In the genomic region with DNA sequence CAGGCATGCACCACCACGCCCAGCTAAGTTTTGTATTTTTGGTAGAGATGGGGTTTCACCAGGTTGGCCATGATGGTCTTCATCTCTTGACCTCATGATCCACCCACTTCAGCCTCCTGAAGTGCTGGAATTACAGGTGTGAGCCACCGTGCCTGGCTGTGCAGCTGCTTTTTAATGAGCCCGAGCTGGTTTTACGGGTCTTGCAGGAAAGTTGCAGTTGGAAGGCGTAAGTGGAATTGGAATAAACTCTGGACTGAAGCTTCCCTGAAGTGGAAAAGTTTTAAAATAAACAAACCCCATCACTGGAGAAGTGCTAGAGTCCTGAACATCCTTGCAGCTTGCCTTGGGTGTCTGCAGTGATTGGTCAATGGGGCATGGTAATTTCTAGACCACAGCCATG, we compare ENCODE assay signal across 18 cellular contexts. TPM values are rescaled to one million over a fixed set of nuclear protein-coding genes. Genes with fewer than 3 reads are reported as not detected.
DNase-seq lines count a peak whose midpoint lies in the region; ATAC-seq and TF ChIP-seq lines count a peak whose summit lies in the region.
"Had no signal": no experiment of that assay in that cellular context is flagged by ENCODE, and none has a peak within 500 bp of the region (broad histone marks: within the 10 kb centered on the region; RNA-seq: fewer than 3 reads in every experiment).

No MANE protein-coding gene starts in this region.

- H3K9me3 Mint-ChIP-seq in glutamatergic neuron (ENCODE audit: unreplicated experiment): peaks cover 15% of the 10 kb centered on the region

- DNase-seq in NCI-H748 (lab: John Stamatoyannopoulos, UW; ENCODE audit: unreplicated experiment) (peak; percentile 31), NCI-H748 treated with DMSO at 0.1 percent for 48 hours (lab: John Stamatoyannopoulos, UW) (no peak), ELF-1 (ENCODE audit: low read depth, low spot score) (peak; percentile 72), body of pancreas (no peak), psoas muscle (no peak), DMS153 treated with DMSO at 0.1 percent for 48 hours (lab: John Stamatoyannopoulos, UW; ENCODE audit: unreplicated experiment) (no peak), right lobe of liver (no peak), glutamatergic neuron (no peak)
- DNase-seq: DMS 273 treated with DMSO at 0.1 percent for 48 hours, EL, MM.1S, NCI-H1092 treated with DMSO at 0.1 percent for 48 hours, NCI-H2107, NCI-H345, NCI-H774, Right ventricle myocardium superior, SK-N-SH had no signal

- peaks cover 5% of the 10 kb centered on the region for H3K4me1 ChIP-seq in body of pancreas
- peaks cover 11% of the 10 kb centered on the region for H3K4me1 ChIP-seq in psoas muscle
- H3K4me1 ChIP-seq in right lobe of liver: no peaks in the 10 kb centered on the region

- H3K27me3 ChIP-seq in body of pancreas (no peaks in the 10 kb centered on the region), psoas muscle (ENCODE audit: insufficient read depth in 3 of 3, low read length in 2 of 3) (peaks cover 0 to 37% (median 4%) of the 10 kb centered on the region in 3 donors), right lobe of liver (no peaks in the 10 kb centered on the region)

- H3K9me3 ChIP-seq in body of pancreas: peaks cover 0 to 19% (median 3%) of the 10 kb centered on the region in 3 donors
- peaks cover 14% of the 10 kb centered on the region for H3K9me3 ChIP-seq in psoas muscle
- peaks cover 0 to 9% (median 0%) of the 10 kb centered on the region in 4 donors for H3K9me3 ChIP-seq in right lobe of liver
- H3K9me3 ChIP-seq: SK-N-SH had no signal

- no peak for ATAC-seq in body of pancreas
- no peak for ATAC-seq in psoas muscle
- no peak for ATAC-seq in right lobe of liver

- H3K27ac Mint-ChIP-seq in glutamatergic neuron (ENCODE audit: unreplicated experiment): no peak overlapping the region

- no peak for TF ChIP-seq POLR2A in body of pancreas (IDR thresholded peaks at IDR 0.05)
- TF ChIP-seq POLR2A in right lobe of liver (IDR thresholded peaks at IDR 0.05): no peak

- TF ChIP-seq CTCF in body of pancreas (IDR thresholded peaks at IDR 0.05): no peak
- no peak for TF ChIP-seq CTCF in psoas muscle (IDR thresholded peaks at IDR 0.05)
- no peak for TF ChIP-seq CTCF in right lobe of liver (IDR thresholded peaks at IDR 0.05)
- TF ChIP-seq CTCF in glutamatergic neuron (IDR thresholded peaks at IDR 0.05; ENCODE audit: partially characterized antibody, unreplicated experiment): no peak

- H3K36me3 ChIP-seq in body of pancreas (replicated peaks in 1 of 2; ENCODE audit: insufficient read depth in 1 of 2, low read depth in 2 of 2): no peaks in the 10 kb centered on the region
- no peaks in the 10 kb centered on the region for H3K36me3 ChIP-seq in psoas muscle (ENCODE audit: insufficient read depth in 1 of 2, low read depth in 1 of 2)
- no peaks in the 10 kb centered on the region for H3K36me3 ChIP-seq in right lobe of liver

- H3K4me3 ChIP-seq in body of pancreas: no peak overlapping the region
- no peak overlapping the region for H3K4me3 ChIP-seq in psoas muscle
- H3K4me3 ChIP-seq in right lobe of liver: no peak overlapping the region
- H3K4me3 ChIP-seq: BLaER1 treated with 17β-estradiol and CSF1 and Interleukin-3, amounts not matched to agents 10 nM and 100 nM had no signal

- WGBS in body of pancreas, 2 donors: 60 to 69% methylated on average over 5 of the region's 5 CpGs
- 77 to 87% (median 80%) methylated on average over 5 of the region's 5 CpGs for WGBS in psoas muscle, 3 donors
- WGBS in right lobe of liver (ENCODE audit: insufficient coverage, low coverage, low lambda C conversion rate, missing lambda C conversion rate): 78% methylated on average over 2 of the region's 5 CpGs

- no peak overlapping the region for H3K4me3 Mint-ChIP-seq in glutamatergic neuron (ENCODE audit: unreplicated experiment)

- no peaks in the 10 kb centered on the region for H3K4me1 Mint-ChIP-seq in glutamatergic neuron (ENCODE audit: low read depth, unreplicated experiment)

- peaks cover 34% of the 10 kb centered on the region for H3K36me3 Mint-ChIP-seq in glutamatergic neuron (ENCODE audit: unreplicated experiment)

- H3K27me3 Mint-ChIP-seq in glutamatergic neuron (ENCODE audit: unreplicated experiment): peaks cover 9% of the 10 kb centered on the region

- intact Hi-C loops in body of pancreas (cut with DNase I) (no loop called here), psoas muscle (cut with DNase I) (no loop called here), right lobe of liver (cut with DNase I) (no loop called here)

- H3K27ac ChIP-seq in body of pancreas (peak overlapping the region in 3 of 4 donors; percentile 44 to 68 (median 61)), psoas muscle (peak overlapping the region; percentile 69), right lobe of liver (no peak overlapping the region)
- H3K27ac ChIP-seq: BLaER1 treated with 17β-estradiol and CSF1 and Interleukin-3, amounts not matched to agents 10 nM and 100 nM had no signal

RNA-seq across cellular contexts. Expression of gene KIF25, which starts 40.4 kb away (rescaled TPM):
- total RNA-seq in body of pancreas: 1 to 10 TPM in 1 of 2 donors, not detected in 1; 1.8 TPM
- under 1 TPM in 2 of 4 donors, not detected in 2; 0.20 to 0.43 TPM for total RNA-seq in psoas muscle
- under 1 TPM; 0.10 to 0.23 (median 0.14) TPM for polyA plus RNA-seq in psoas muscle
- under 1 TPM in 1 of 6 experiments, not detected in 5; 0.15 TPM for total RNA-seq in right lobe of liver
- not detected for total RNA-seq in glutamatergic neuron (ENCODE audit: unreplicated experiment)
- polyA plus RNA-seq: SK-N-SH had no signal

RNA-seq across cellular contexts. Expression of gene FRMD1, which starts 41.2 kb away (rescaled TPM):
- total RNA-seq in body of pancreas (not detected), psoas muscle (1 to 10 TPM in 1 of 4 donors, under 1 TPM in 3; 0.17 to 2.9 (median 0.29) TPM), right lobe of liver (under 1 TPM in 5 of 6 experiments, not detected in 1; 0.07 to 0.23 (median 0.12) TPM), glutamatergic neuron (ENCODE audit: unreplicated experiment) (not detected)
- polyA plus RNA-seq in psoas muscle: under 1 TPM; 0.01 to 0.77 (median 0.14) TPM
- polyA plus RNA-seq: SK-N-SH had no signal

Comparison
In these comparisons a context has a peak if more than half of its experiments do, and no peak if none do; other contexts are left out.
1. DNase-seq: peak in NCI-H748 (single experiment) and ELF-1 (single experiment); none in NCI-H748 treated with DMSO at 0.1 percent for 48 hours (single experiment), body of pancreas (0 of 4), psoas muscle (0 of 2), DMS153 treated with DMSO at 0.1 percent for 48 hours (single experiment), right lobe of liver (0 of 3) and glutamatergic neuron (single experiment).
2. H3K27ac ChIP-seq: peak in body of pancreas (3 of 4) and psoas muscle (single experiment); none in right lobe of liver (0 of 3).